In the genomic region with DNA sequence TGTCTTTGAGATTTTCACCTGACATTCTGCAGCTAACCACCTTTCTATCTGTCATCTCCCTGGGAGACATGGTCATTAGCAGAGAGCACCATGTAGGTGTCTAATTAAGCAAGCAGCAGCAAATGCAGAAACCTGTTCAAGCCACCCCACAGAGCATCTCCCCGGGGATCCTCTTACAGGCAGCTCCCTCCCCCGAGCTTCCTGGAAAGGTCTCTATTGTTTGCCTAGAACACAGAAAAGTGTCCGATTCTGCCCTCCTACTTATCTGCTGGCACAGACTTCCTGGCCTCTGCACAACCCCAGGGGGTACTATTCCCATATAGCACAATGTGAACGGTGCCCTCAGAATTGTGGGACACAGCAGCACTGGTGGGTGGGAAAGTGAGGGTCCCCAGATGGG, we compare ENCODE assay signal across 15 cellular contexts. TPM values are rescaled to one million over a fixed set of nuclear protein-coding genes. Genes with fewer than 3 reads are reported as not detected.
DNase-seq lines count a peak whose midpoint lies in the region; ATAC-seq, FAIRE-seq and TF ChIP-seq lines count a peak whose summit lies in the region.
"Had no signal": no experiment of that assay in that cellular context is flagged by ENCODE, and none has a peak within 500 bp of the region (broad histone marks: within the 10 kb centered on the region; RNA-seq: fewer than 3 reads in every experiment).

No MANE protein-coding gene starts in this region.

- H3K36me3 ChIP-seq in endocrine pancreas (ENCODE audit: control insufficient read depth, insufficient read depth, low read length) (no peaks in the 10 kb centered on the region), gastroesophageal sphincter (no peaks in the 10 kb centered on the region)
- H3K36me3 ChIP-seq: lower lobe of right lung had no signal

- peak overlapping the region; percentile 49 for H3K4me2 ChIP-seq in A549

- no peaks in the 10 kb centered on the region for H3K36me3 Mint-ChIP-seq in activated T-helper 2 cell treated with anti-CD3 and anti-CD28 coated beads, Interferon-gamma antibody, Interleukin-2, Interleukin-4, amounts not matched to agents 10 μg/mL and 5 μg/mL and 100 μg/mL, durations not matched to agents 14 hours and 24 hours and 36 hours (ENCODE audit: low read depth)

- DNase-seq in A549 (ENCODE audit: low read depth in 1 of 2, low spot score in 1 of 2) (no peak), NCI-H2196 (lab: John Stamatoyannopoulos, UW; ENCODE audit: unreplicated experiment) (peak; percentile 70), caudate nucleus (lab: John Stamatoyannopoulos, UW) (no peak)
- DNase-seq in stimulated activated CD4-positive, alpha-beta T cell treated with anti-CD3 and anti-CD28 coated beads, Interleukin-4, amount 100 ng/mL, for 24 hours, result no peak
- no peak for DNase-seq in activated T-helper 2 cell treated with anti-CD3 and anti-CD28 coated beads, Interferon-gamma antibody, Interleukin-2, Interleukin-4, amounts not matched to agents 10 μg/mL and 5 μg/mL and 100 μg/mL, durations not matched to agents 14 hours and 24 hours and 36 hours (ENCODE audit: low spot score)
- DNase-seq: EL, lower lobe of right lung, NCI-H226 had no signal

- H3K9me3 ChIP-seq in A549 (no peaks in the 10 kb centered on the region), endocrine pancreas (ENCODE audit: control insufficient read depth, low read length) (no peaks in the 10 kb centered on the region), gastroesophageal sphincter (no peaks in the 10 kb centered on the region)
- H3K9me3 ChIP-seq: lower lobe of right lung had no signal

- no peak overlapping the region for H3K9ac ChIP-seq in endocrine pancreas (ENCODE audit: control insufficient read depth, insufficient read depth, low read length)

- no peaks in the 10 kb centered on the region for H3K9me3 Mint-ChIP-seq in activated T-helper 2 cell treated with anti-CD3 and anti-CD28 coated beads, Interferon-gamma antibody, Interleukin-2, Interleukin-4, amounts not matched to agents 10 μg/mL and 5 μg/mL and 100 μg/mL, durations not matched to agents 14 hours and 24 hours and 36 hours
- H3K9me3 Mint-ChIP-seq: activated T-cell treated with anti-CD3 and anti-CD28 coated beads, Interleukin-2, amount 50 U/mL, for 72 hours had no signal

- TF ChIP-seq EP300 in A549 (IDR thresholded peaks at IDR 0.05) (no peak), Ishikawa (IDR thresholded peaks at IDR 0.05; ENCODE audit: borderline replicate concordance) (no peak), gastroesophageal sphincter (IDR thresholded peaks at IDR 0.05) (no peak)

- POLR2A ChIA-PET in A549 (lab: Yijun Ruan, JAX), result no interaction called here

- H3K27ac Mint-ChIP-seq in activated T-helper 2 cell treated with anti-CD3 and anti-CD28 coated beads, Interferon-gamma antibody, Interleukin-2, Interleukin-4, amounts not matched to agents 10 μg/mL and 5 μg/mL and 100 μg/mL, durations not matched to agents 14 hours and 24 hours and 36 hours, result no peak overlapping the region

- no peaks in the 10 kb centered on the region for H3K4me1 Mint-ChIP-seq in activated T-helper 2 cell treated with anti-CD3 and anti-CD28 coated beads, Interferon-gamma antibody, Interleukin-2, Interleukin-4, amounts not matched to agents 10 μg/mL and 5 μg/mL and 100 μg/mL, durations not matched to agents 14 hours and 24 hours and 36 hours (ENCODE audit: low read depth)

- TF ChIP-seq POLR2A in A549 (IDR thresholded peaks at IDR 0.05; ENCODE audit: low read length), result no peak
- TF ChIP-seq POLR2A in gastroesophageal sphincter (IDR thresholded peaks at IDR 0.05), result no peak

- no peaks in the 10 kb centered on the region for H3K27me3 Mint-ChIP-seq in activated T-helper 2 cell treated with anti-CD3 and anti-CD28 coated beads, Interferon-gamma antibody, Interleukin-2, Interleukin-4, amounts not matched to agents 10 μg/mL and 5 μg/mL and 100 μg/mL, durations not matched to agents 14 hours and 24 hours and 36 hours (ENCODE audit: low read depth)

- H3K27me3 ChIP-seq in endocrine pancreas (ENCODE audit: control insufficient read depth, insufficient read depth, low read length), result no peaks in the 10 kb centered on the region
- peaks cover 18% of the 10 kb centered on the region for H3K27me3 ChIP-seq in gastroesophageal sphincter

- TF ChIP-seq RAD21 in A549 (conservative IDR thresholded peaks at IDR 0.05 in 1 of 2, IDR thresholded peaks at IDR 0.05 in 1 of 2) (no peak), Ishikawa (IDR thresholded peaks at IDR 0.05; ENCODE audit: low read depth) (no peak)

- H3K27ac ChIP-seq in A549 (peak overlapping the region; percentile 38 to 44; a peak in 4 of 6 replicates), caudate nucleus (ENCODE audit: low read depth, low read length) (no peak overlapping the region), gastroesophageal sphincter (no peak overlapping the region)
- H3K27ac ChIP-seq: lower lobe of right lung had no signal

- no peak for TF ChIP-seq CTCF in A549 (IDR thresholded peaks at IDR 0.05)
- TF ChIP-seq CTCF in gastroesophageal sphincter (IDR thresholded peaks at IDR 0.05), result no peak

- CTCF ChIA-PET in A549 (lab: Yijun Ruan, JAX), result interaction anchor here (0.6 to 5.2 kb wide), 9 partner anchors 15 to 151 kb away, joined by 3 to 26 read pairs (median 4); no protein-coding TSS in a partner anchor

- ATAC-seq in A549, result no peak
- ATAC-seq in gastroesophageal sphincter, result no peak

- intact Hi-C loops in activated T-helper 2 cell treated with anti-CD3 and anti-CD28 coated beads, Interferon-gamma antibody, Interleukin-2, Interleukin-4, amounts not matched to agents 10 μg/mL and 5 μg/mL and 100 μg/mL, durations not matched to agents 14 hours and 24 hours and 36 hours (cut with micrococcal nuclease), result no loop called here

- no peak overlapping the region for H3K4me3 ChIP-seq in A549
- peak overlapping the region; percentile 45 for H3K4me3 ChIP-seq in endocrine pancreas (ENCODE audit: control insufficient read depth, insufficient read depth, low read length)
- H3K4me3 ChIP-seq in gastroesophageal sphincter, result no peak overlapping the region
- H3K4me3 ChIP-seq: lower lobe of right lung had no signal

- FAIRE-seq in A549 (lab: Jason Lieb, UNC), result no peak
- FAIRE-seq: endometrium, H54, urothelium cell line had no signal

- peaks cover 42% of the 10 kb centered on the region for H3K4me1 ChIP-seq in A549
- peaks cover 7% of the 10 kb centered on the region for H3K4me1 ChIP-seq in endocrine pancreas (ENCODE audit: control insufficient read depth, insufficient read depth, low read length)
- H3K4me1 ChIP-seq in gastroesophageal sphincter, result no peaks in the 10 kb centered on the region
- H3K4me1 ChIP-seq: lower lobe of right lung had no signal

- no peak overlapping the region for H3K4me3 Mint-ChIP-seq in activated T-helper 2 cell treated with anti-CD3 and anti-CD28 coated beads, Interferon-gamma antibody, Interleukin-2, Interleukin-4, amounts not matched to agents 10 μg/mL and 5 μg/mL and 100 μg/mL, durations not matched to agents 14 hours and 24 hours and 36 hours (ENCODE audit: low read depth)

- 31% methylated on average over 4 of the region's 4 CpGs for WGBS in A549 (ENCODE audit: missing lambda C conversion rate)
- 65 to 73% methylated on average over 2 to 3 of the region's 4 CpGs for WGBS in gastroesophageal sphincter (ENCODE audit: low coverage in 1 of 2), 2 donors

TF ChIP-seq in A549, 52 proteins besides CTCF, POLR2A, EP300 and RAD21 (continues in another document):
- no peak for TF ChIP-seq NPAS2 (CRISPR knock-in tag; IDR thresholded peaks at IDR 0.05; ENCODE audit: borderline replicate concordance)
- TF ChIP-seq NR3C1 (IDR thresholded peaks at IDR 0.05), result no peak
- TF ChIP-seq CHD4 (IDR thresholded peaks at IDR 0.05; ENCODE audit: borderline replicate concordance), result no peak
- TF ChIP-seq FOSB (CRISPR knock-in tag; IDR thresholded peaks at IDR 0.05), result no peak
- TF ChIP-seq, protein P1, sequence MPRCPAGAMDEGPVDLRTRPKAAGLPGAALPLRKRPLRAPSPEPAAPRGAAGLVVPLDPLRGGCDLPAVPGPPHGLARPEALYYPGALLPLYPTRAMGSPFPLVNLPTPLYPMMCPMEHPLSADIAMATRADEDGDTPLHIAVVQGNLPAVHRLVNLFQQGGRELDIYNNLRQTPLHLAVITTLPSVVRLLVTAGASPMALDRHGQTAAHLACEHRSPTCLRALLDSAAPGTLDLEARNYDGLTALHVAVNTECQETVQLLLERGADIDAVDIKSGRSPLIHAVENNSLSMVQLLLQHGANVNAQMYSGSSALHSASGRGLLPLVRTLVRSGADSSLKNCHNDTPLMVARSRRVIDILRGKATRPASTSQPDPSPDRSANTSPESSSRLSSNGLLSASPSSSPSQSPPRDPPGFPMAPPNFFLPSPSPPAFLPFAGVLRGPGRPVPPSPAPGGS (IDR thresholded peaks at IDR 0.05), result no peak
- no peak for TF ChIP-seq HOXB13 (CRISPR knock-in tag; IDR thresholded peaks at IDR 0.05; ENCODE audit: low read depth)
- TF ChIP-seq PHF8 (IDR thresholded peaks at IDR 0.05; ENCODE audit: borderline replicate concordance, low read depth), result no peak

TF ChIP-seq in Ishikawa, 13 proteins besides CTCF, POLR2A, EP300 and RAD21:
- peak; percentile 26; the same call in 1 of the 2 replicates for TF ChIP-seq NFIC (IDR thresholded peaks at IDR 0.05)
- no peak for TF ChIP-seq CEBPB (IDR thresholded peaks at IDR 0.05)
- TF ChIP-seq TCF12 (IDR thresholded peaks at IDR 0.05; ENCODE audit: low read depth), result peak; percentile 40; the same call in 1 of the 2 replicates

RNA-seq across cellular contexts. Expression of gene PLEKHA6, which starts 46.1 kb away (rescaled TPM):
- polyA plus RNA-seq in A549 (2011; rRNA removed) (13.0 and 16.4 TPM in 2 replicates), A549 (2017; fragmentation: RNase III; extraction: RNeasy Plus Mini Kit Qiagen cat#74134 plus additional on column Dnase treatment) (17.9 to 26.2 TPM (median 23.4 TPM) in 3 replicates)
- 12.1 and 14.8 TPM in 2 replicates for polyA plus RNA-seq in A549 (2012; cell fraction: cytosol; rRNA removed)
- 54.7 and 55.1 TPM in 2 replicates for polyA plus RNA-seq in A549 (2012; cell fraction: nucleus; rRNA removed)
- polyA minus RNA-seq in A549 (2011; rRNA and poly(A)+ RNA removed), result 12.4 and 13.0 TPM in 2 replicates
- total RNA-seq in gastroesophageal sphincter, result 10 to 100 TPM in 2 of 4 donors, 1 to 10 TPM in 2; 8.7 to 17.8 (median 11.4) TPM
- total RNA-seq in activated T-helper 2 cell treated with anti-CD3 and anti-CD28 coated beads, Interferon-gamma antibody, Interleukin-2, Interleukin-4, amounts not matched to agents 10 μg/mL and 5 μg/mL and 100 μg/mL, durations not matched to agents 14 hours and 24 hours and 36 hours, result 0.52 and 1.9 TPM in 2 replicates

Comparison
In these comparisons a context has a peak if more than half of its experiments do, and no peak if none do; other contexts are left out.
1. H3K27ac ChIP-seq: peak in A549 (2 of 2); none in caudate nucleus (single experiment) and gastroesophageal sphincter (0 of 4).